8 cellular contexts compared by ENCODE assay signal in genomic region chr5:134845852-134846640, GRCh38. TPM values are rescaled to one million over a fixed set of nuclear protein-coding genes. Genes with fewer than 3 reads are reported as not detected.
DNase-seq lines count a peak whose midpoint lies in the region; ATAC-seq, FAIRE-seq and TF ChIP-seq lines count a peak whose summit lies in the region.

Gene C5orf24, plus strand, starts transcription at chr5:134845968. Its CDS starts 8,933 bp downstream, at chr5:134854901.

- peaks cover 9% of the 10 kb centered on the region for H3K36me3 Mint-ChIP-seq in WTC11

- peak within 1 kb of the TSS; percentile 78 for H3K4me3 ChIP-seq in AG04449 (ENCODE audit: low read depth, low read length)
- peak within 1 kb of the TSS; percentile 86 for H3K4me3 ChIP-seq in bronchial epithelial cell (ENCODE audit: low read depth, low read length)
- peak within 1 kb of the TSS; percentile 91 to 92 for H3K4me3 ChIP-seq in small intestine (ENCODE audit: low read depth in 1 of 2, low read length in 2 of 2)

- FAIRE-seq in bronchial epithelial cell (lab: Jason Lieb, UNC) (no peak), small intestine (lab: Jason Lieb, UNC) (no peak)

- H3K27me3 ChIP-seq in bronchial epithelial cell (ENCODE audit: control insufficient read depth, insufficient read depth, low read length) = no peaks in the 10 kb centered on the region
- no peaks in the 10 kb centered on the region for H3K27me3 ChIP-seq in small intestine (ENCODE audit: control insufficient read depth in 2 of 2, insufficient read depth in 2 of 2, low read length in 2 of 2)

- H3K4me3 Mint-ChIP-seq in WTC11 = peak within 1 kb of the TSS; percentile 87

- H3K27me3 Mint-ChIP-seq in WTC11 (ENCODE audit: low read depth) = no peaks in the 10 kb centered on the region

- H3K27ac ChIP-seq in small intestine (ENCODE audit: low read depth in 1 of 2, low read length in 1 of 2) = peak within 1 kb of the TSS; percentile 96 to 98

- 0 to 1% (median 0%) methylated on average over 70 to 84 of the region's 84 CpGs for WGBS in small intestine, 3 donors

- peak within 1 kb of the TSS; percentile 65 for H3K27ac Mint-ChIP-seq in WTC11

- H3K9me3 Mint-ChIP-seq in WTC11 = no peaks in the 10 kb centered on the region

- DNase-seq in AG04449 (ENCODE audit: low read depth, low spot score) (peak; percentile 75), NCI-H2196 (lab: John Stamatoyannopoulos, UW; ENCODE audit: unreplicated experiment) (peak; percentile 95), WTC11 (ENCODE audit: low spot score) (peak; percentile 76), bronchial epithelial cell (ENCODE audit: low read depth) (peak; percentile 88), iPS-NIHi11 (ENCODE audit: low spot score) (peak; percentile 93), small intestine (peak; percentile 94)

- CTCF ChIA-PET in AG04449 (lab: Yijun Ruan, JAX) = interaction anchor here (0.9 to 3.2 kb wide), 4 partner anchors 9 to 59 kb away, joined by 3 to 9 read pairs (median 5); partner anchors contain the start of gene PCBD2
- CTCF ChIA-PET in WTC11 (lab: Charles Lee) = interaction anchor here (0.5 to 1.3 kb wide), 2 partner anchors 59 to 84 kb away, joined by 6 to 13 read pairs; partner anchors contain the start of gene PCBD2

- H3K4me1 ChIP-seq in small intestine (ENCODE audit: control insufficient read depth in 2 of 2, insufficient read depth in 1 of 2, low read depth in 1 of 2, low read length in 1 of 2) = peaks cover 0 to 6% of the 10 kb centered on the region in 2 donors

- peak; percentile 74 for ATAC-seq in GM18870 (IDR thresholded peaks at IDR 0.05; ENCODE audit: unreplicated experiment)
- ATAC-seq in HG03108 (IDR thresholded peaks at IDR 0.05; ENCODE audit: unreplicated experiment) = peak; percentile 93
- peak; percentile 85 for ATAC-seq in WTC11

- TF ChIP-seq CTCF in AG04449 (IDR thresholded peaks at IDR 0.05; ENCODE audit: insufficient read depth, low read length, missing control alignments) (no peak), WTC11 (IDR thresholded peaks at IDR 0.05) (no peak), bronchial epithelial cell (IDR thresholded peaks at IDR 0.05; ENCODE audit: insufficient read depth, low read length, severe bottlenecking) (no peak)

- no peaks in the 10 kb centered on the region for H3K9me3 ChIP-seq in small intestine (ENCODE audit: control insufficient read depth, low read depth)

- H3K4me1 Mint-ChIP-seq in WTC11 = peaks cover 14% of the 10 kb centered on the region

- POLR2A ChIA-PET in AG04449 (lab: Yijun Ruan, JAX) (interaction anchor here (0.6 to 1.3 kb wide), 12 partner anchors 8 to 295 kb away, joined by 3 to 14 read pairs (median 4); partner anchors contain the start of genes CAMLG, PCBD2, PITX1 and TXNDC15), WTC11 (lab: Charles Lee) (interaction anchor here (1.0 to 1.3 kb wide), 4 partner anchors 10 to 108 kb away, joined by 3 to 4 read pairs (median 4); partner anchors contain the start of genes CAMLG, PCBD2 and TXNDC15)

- peaks cover 2% of the 10 kb centered on the region for H3K36me3 ChIP-seq in bronchial epithelial cell (ENCODE audit: control insufficient read depth, insufficient read depth, low read length)
- H3K36me3 ChIP-seq in small intestine (ENCODE audit: control insufficient read depth in 2 of 2, insufficient read depth in 2 of 2, low read length in 2 of 2) = peaks cover 0 to 1% of the 10 kb centered on the region in 2 donors

TF ChIP-seq in WTC11, 78 proteins besides CTCF, POLR2A, EP300 and RAD21 (continues in another document):
- TF ChIP-seq, protein P1, sequence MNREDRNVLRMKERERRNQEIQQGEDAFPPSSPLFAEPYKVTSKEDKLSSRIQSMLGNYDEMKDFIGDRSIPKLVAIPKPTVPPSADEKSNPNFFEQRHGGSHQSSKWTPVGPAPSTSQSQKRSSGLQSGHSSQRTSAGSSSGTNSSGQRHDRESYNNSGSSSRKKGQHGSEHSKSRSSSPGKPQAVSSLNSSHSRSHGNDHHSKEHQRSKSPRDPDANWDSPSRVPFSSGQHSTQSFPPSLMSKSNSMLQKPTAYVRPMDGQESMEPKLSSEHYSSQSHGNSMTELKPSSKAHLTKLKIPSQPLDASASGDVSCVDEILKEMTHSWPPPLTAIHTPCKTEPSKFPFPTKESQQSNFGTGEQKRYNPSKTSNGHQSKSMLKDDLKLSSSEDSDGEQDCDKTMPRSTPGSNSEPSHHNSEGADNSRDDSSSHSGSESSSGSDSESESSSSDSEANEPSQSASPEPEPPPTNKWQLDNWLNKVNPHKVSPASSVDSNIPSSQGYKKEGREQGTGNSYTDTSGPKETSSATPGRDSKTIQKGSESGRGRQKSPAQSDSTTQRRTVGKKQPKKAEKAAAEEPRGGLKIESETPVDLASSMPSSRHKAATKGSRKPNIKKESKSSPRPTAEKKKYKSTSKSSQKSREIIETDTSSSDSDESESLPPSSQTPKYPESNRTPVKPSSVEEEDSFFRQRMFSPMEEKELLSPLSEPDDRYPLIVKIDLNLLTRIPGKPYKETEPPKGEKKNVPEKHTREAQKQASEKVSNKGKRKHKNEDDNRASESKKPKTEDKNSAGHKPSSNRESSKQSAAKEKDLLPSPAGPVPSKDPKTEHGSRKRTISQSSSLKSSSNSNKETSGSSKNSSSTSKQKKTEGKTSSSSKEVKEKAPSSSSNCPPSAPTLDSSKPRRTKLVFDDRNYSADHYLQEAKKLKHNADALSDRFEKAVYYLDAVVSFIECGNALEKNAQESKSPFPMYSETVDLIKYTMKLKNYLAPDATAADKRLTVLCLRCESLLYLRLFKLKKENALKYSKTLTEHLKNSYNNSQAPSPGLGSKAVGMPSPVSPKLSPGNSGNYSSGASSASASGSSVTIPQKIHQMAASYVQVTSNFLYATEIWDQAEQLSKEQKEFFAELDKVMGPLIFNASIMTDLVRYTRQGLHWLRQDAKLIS (CRISPR knock-in tag; IDR thresholded peaks at IDR 0.05; ENCODE audit: borderline replicate concordance) = 0 out of 2 replicates have a peak, but pooled peaks have one; percentile 58
- TF ChIP-seq, protein P2, sequence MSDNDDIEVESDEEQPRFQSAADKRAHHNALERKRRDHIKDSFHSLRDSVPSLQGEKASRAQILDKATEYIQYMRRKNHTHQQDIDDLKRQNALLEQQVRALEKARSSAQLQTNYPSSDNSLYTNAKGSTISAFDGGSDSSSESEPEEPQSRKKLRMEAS (CRISPR knock-in tag; IDR thresholded peaks at IDR 0.05) = peak; percentile 88
- TF ChIP-seq TCF7 (CRISPR knock-in tag; IDR thresholded peaks at IDR 0.05; ENCODE audit: low read depth) (0 out of 2 replicates have a peak, but pooled peaks have one; percentile 61), ZNF396 (CRISPR knock-in tag; IDR thresholded peaks at IDR 0.05; ENCODE audit: borderline replicate concordance) (no peak), ZNF138 (CRISPR knock-in tag; conservative IDR thresholded peaks at IDR 0.05) (peak; percentile 90; the same call in 1 of the 2 replicates), PRRX2 (CRISPR knock-in tag; IDR thresholded peaks at IDR 0.05) (no peak; the same call in 1 of the 2 replicates), ZNF263 (CRISPR knock-in tag; IDR thresholded peaks at IDR 0.05; ENCODE audit: low read depth) (no peak), JAZF1 (CRISPR knock-in tag; IDR thresholded peaks at IDR 0.05) (no peak), ZNF532 (CRISPR knock-in tag; IDR thresholded peaks at IDR 0.05; ENCODE audit: borderline replicate concordance) (0 out of 2 replicates have a peak, but pooled peaks have one; percentile 72), ETV6 (CRISPR knock-in tag; IDR thresholded peaks at IDR 0.05) (0 out of 2 replicates have a peak, but pooled peaks have one; percentile 56), GTF2I (CRISPR knock-in tag; conservative IDR thresholded peaks at IDR 0.05) (no peak), ZBTB21 (CRISPR knock-in tag; IDR thresholded peaks at IDR 0.05; ENCODE audit: borderline replicate concordance) (peak; percentile 90; the same call in 1 of the 2 replicates), NR1H2 (CRISPR knock-in tag; IDR thresholded peaks at IDR 0.05) (no peak)
- TF ChIP-seq, protein P3, sequence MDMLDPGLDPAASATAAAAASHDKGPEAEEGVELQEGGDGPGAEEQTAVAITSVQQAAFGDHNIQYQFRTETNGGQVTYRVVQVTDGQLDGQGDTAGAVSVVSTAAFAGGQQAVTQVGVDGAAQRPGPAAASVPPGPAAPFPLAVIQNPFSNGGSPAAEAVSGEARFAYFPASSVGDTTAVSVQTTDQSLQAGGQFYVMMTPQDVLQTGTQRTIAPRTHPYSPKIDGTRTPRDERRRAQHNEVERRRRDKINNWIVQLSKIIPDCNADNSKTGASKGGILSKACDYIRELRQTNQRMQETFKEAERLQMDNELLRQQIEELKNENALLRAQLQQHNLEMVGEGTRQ (CRISPR knock-in tag; IDR thresholded peaks at IDR 0.05) = peak; percentile 36; the same call in 1 of the 2 replicates

RNA-seq across cellular contexts. Expression of gene C5orf24, which starts in this region (rescaled TPM):
- total RNA-seq in WTC11 (2021) (15.7 to 21.2 TPM (median 20.6 TPM) in 3 replicates), bronchial epithelial cell (22.6 and 23.8 TPM in 2 replicates)
- polyA plus RNA-seq in small intestine = 10 to 100 TPM; 13.2 to 20.6 (median 19.2) TPM

Comparison
In these comparisons a context has a peak if more than half of its experiments do, and no peak if none do; other contexts are left out.
1. Peak in every context shown above with its lines: DNase-seq, ATAC-seq, H3K4me3 ChIP-seq and H3K27ac ChIP-seq.